Comparison of ENCODE assay signal across 8 cellular contexts in the genomic region with DNA sequence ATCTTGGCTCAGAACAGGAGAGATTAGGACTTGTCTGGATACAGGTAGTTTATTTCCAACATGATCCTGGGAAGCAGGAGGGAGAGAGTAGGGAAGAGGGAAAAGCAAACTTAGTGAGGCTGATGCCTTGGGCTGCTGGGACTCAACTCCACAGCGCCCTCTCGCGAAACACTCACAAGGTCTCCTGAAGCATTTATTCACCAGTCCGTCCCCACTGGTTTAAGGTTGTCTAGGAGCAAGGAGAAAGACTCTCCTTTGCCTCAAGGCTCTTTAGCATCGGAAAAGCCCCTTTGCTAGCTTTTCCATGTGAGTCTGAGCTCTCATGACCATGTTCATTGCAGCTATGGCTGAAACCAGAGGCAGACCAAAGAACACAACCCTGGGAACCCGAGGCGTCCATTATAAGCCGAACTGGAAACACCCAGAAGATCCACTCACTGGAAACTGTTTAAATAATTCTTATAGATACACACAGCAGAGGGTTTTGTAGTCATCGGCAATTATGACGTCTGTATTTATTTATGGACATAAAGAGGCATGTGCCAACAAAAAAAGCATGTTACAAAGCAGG.
A peak's percentile ranks its signal among the peaks of the same experiment; 100 is the strongest.
DNase-seq lines count a peak whose midpoint lies in the region; ATAC-seq and TF ChIP-seq lines count a peak whose summit lies in the region.

No MANE protein-coding gene starts in this region.

- no peaks in the 10 kb centered on the region for H3K9me3 ChIP-seq in MM.1S (replicated peaks; ENCODE audit: insufficient read depth, low read length)
- no peaks in the 10 kb centered on the region for H3K9me3 ChIP-seq in neural progenitor cell (ENCODE audit: low read depth)

- H3K4me1 ChIP-seq in MM.1S (ENCODE audit: low read length) (peaks cover 24% of the 10 kb centered on the region), neural progenitor cell (no peaks in the 10 kb centered on the region)

- H3F3A ChIP-seq in MM.1S (ENCODE audit: insufficient read depth, low read length) (peaks cover 8% of the 10 kb centered on the region), neural progenitor cell (ENCODE audit: low read depth) (no peaks in the 10 kb centered on the region)

- no peak overlapping the region for H3K27ac Mint-ChIP-seq in neural progenitor cell

- peaks cover 2% of the 10 kb centered on the region for H3K9me3 Mint-ChIP-seq in neural progenitor cell

- H3K9ac ChIP-seq in MM.1S (ENCODE audit: low read length) (no peak overlapping the region), neural progenitor cell (no peak overlapping the region)

- peaks cover 12% of the 10 kb centered on the region for H3K4me1 Mint-ChIP-seq in neural progenitor cell

- H2AFZ ChIP-seq in MM.1S (ENCODE audit: low read length), result no peak overlapping the region
- peak overlapping the region; percentile 91 for H2AFZ ChIP-seq in neural progenitor cell (replicated peaks)

- no peaks in the 10 kb centered on the region for H3K36me3 Mint-ChIP-seq in neural progenitor cell

- H3K36me3 ChIP-seq in GM06990 (ENCODE audit: control insufficient read depth, insufficient read depth, low read length) (no peaks in the 10 kb centered on the region), MM.1S (replicated peaks; ENCODE audit: insufficient read depth, low read length) (no peaks in the 10 kb centered on the region), neural progenitor cell (no peaks in the 10 kb centered on the region)

- peaks cover 6% of the 10 kb centered on the region for H3K27me3 Mint-ChIP-seq in neural progenitor cell (ENCODE audit: insufficient read depth, low read depth)

- TF ChIP-seq POLR2A in GM18505 (IDR thresholded peaks at IDR 0.05; ENCODE audit: borderline replicate concordance, extremely low read depth, insufficient read depth, insufficient read length), result no peak

- TF ChIP-seq CTCF in GM06990 (IDR thresholded peaks at IDR 0.05; ENCODE audit: insufficient read depth, low read length, poor library complexity, severe bottlenecking), result peak; percentile 63
- peak; percentile 32 for TF ChIP-seq CTCF in MM.1S (IDR thresholded peaks at IDR 0.05; ENCODE audit: low read length)
- TF ChIP-seq CTCF in fibroblast of villous mesenchyme (IDR thresholded peaks at IDR 0.05; ENCODE audit: insufficient read depth, low read depth, low read length), result peak; percentile 82
- peak; percentile 86 for TF ChIP-seq CTCF in neural progenitor cell (IDR thresholded peaks at IDR 0.05)

- H3K27ac ChIP-seq in MM.1S (ENCODE audit: low read length) (no peak overlapping the region), neural progenitor cell (no peak overlapping the region)

- H3K4me3 ChIP-seq in GM06990 (replicated peaks; ENCODE audit: low read depth, low read length) (no peak overlapping the region), MM.1S (ENCODE audit: low read length) (no peak overlapping the region), fibroblast of villous mesenchyme (ENCODE audit: low read depth, low read length) (no peak overlapping the region), neural progenitor cell (no peak overlapping the region)

- H3K4me3 Mint-ChIP-seq in neural progenitor cell, result no peak overlapping the region

- H3K4me2 ChIP-seq in MM.1S (ENCODE audit: low read depth, low read length) (no peak overlapping the region), neural progenitor cell (no peak overlapping the region)

- H3K27me3 ChIP-seq in GM06990 (replicated peaks; ENCODE audit: control insufficient read depth, insufficient read depth, low read length) (peaks cover 2% of the 10 kb centered on the region; the same call in 1 of the 2 replicates), MM.1S (replicated peaks; ENCODE audit: insufficient read depth, low read length) (no peaks in the 10 kb centered on the region), neural progenitor cell (no peaks in the 10 kb centered on the region)

- no peak for ATAC-seq in GM18505 (IDR thresholded peaks at IDR 0.05; ENCODE audit: unreplicated experiment)
- ATAC-seq in GM18520 (IDR thresholded peaks at IDR 0.05; ENCODE audit: unreplicated experiment), result no peak

- H3K79me2 ChIP-seq in MM.1S (ENCODE audit: low read length) (no peaks in the 10 kb centered on the region), neural progenitor cell (ENCODE audit: low read depth) (no peaks in the 10 kb centered on the region)

- H3K9me2 ChIP-seq in MM.1S (replicated peaks; ENCODE audit: insufficient read depth, low read length), result no peaks in the 10 kb centered on the region

- no peak for DNase-seq in GM06990 (ENCODE audit: extremely low read depth, insufficient read length)
- no peak for DNase-seq in MM.1S
- DNase-seq in activated CD8-positive, alpha-beta memory T cell treated with anti-CD3 and anti-CD28 coated beads, Interleukin-2, amount 50 U/mL, for 48 hours, result peak; percentile 65
- peak; percentile 73 for DNase-seq in fibroblast of villous mesenchyme (ENCODE audit: low read depth)
- DNase-seq in neural progenitor cell (ENCODE audit: low spot score), result peak; percentile 86
- DNase-seq in NCI-H1092 (lab: John Stamatoyannopoulos, UW), result no peak

- H4K20me1 ChIP-seq in MM.1S (ENCODE audit: insufficient read depth, low read length), result no peaks in the 10 kb centered on the region
- no peaks in the 10 kb centered on the region for H4K20me1 ChIP-seq in neural progenitor cell (ENCODE audit: low read depth)

Comparison
In these comparisons a context has a peak if more than half of its experiments do, and no peak if none do; other contexts are left out.
1. DNase-seq: peak in activated CD8-positive, alpha-beta memory T cell treated with anti-CD3 and anti-CD28 coated beads, Interleukin-2, amount 50 U/mL, for 48 hours (single experiment), fibroblast of villous mesenchyme (single experiment) and neural progenitor cell (single experiment); none in GM06990 (single experiment), MM.1S (single experiment) and NCI-H1092 (single experiment).
2. CTCF ChIP-seq: peak in every context shown above with its lines; median percentile 86 in neural progenitor cell; 82 in fibroblast of villous mesenchyme; 63 in GM06990; 32 in MM.1S.